ENCODE assay signal across 15 cellular contexts in genomic region chr17:75476752-75477492, GRCh38. TPM values are rescaled to one million over a fixed set of nuclear protein-coding genes. Genes with fewer than 3 reads are reported as not detected.
DNase-seq lines count a peak whose midpoint lies in the region; ATAC-seq and TF ChIP-seq lines count a peak whose summit lies in the region.
"Had no signal": no experiment of that assay in that cellular context is flagged by ENCODE, and none has a peak within 500 bp of the region (broad histone marks: within the 10 kb centered on the region; RNA-seq: fewer than 3 reads in every experiment).

No MANE protein-coding gene starts in this region.

- H3K4me1 ChIP-seq in HEK293 (ENCODE audit: control insufficient read depth, insufficient read depth, low read length) (peaks cover 2% of the 10 kb centered on the region; the same call in 1 of the 2 replicates), endodermal cell (ENCODE audit: control insufficient read depth, insufficient read depth, low read length) (peaks cover 7% of the 10 kb centered on the region), subcutaneous abdominal adipose tissue (ENCODE audit: control insufficient read depth in 5 of 5, insufficient read depth in 5 of 5, low read length in 5 of 5) (peaks cover 18 to 66% (median 57%) of the 10 kb centered on the region in 5 donors)
- H3K4me1 ChIP-seq: HAP-1 had no signal

- peaks cover 29% of the 10 kb centered on the region for H3K4me1 Mint-ChIP-seq in endodermal cell
- H3K4me1 Mint-ChIP-seq in mesothelial cell of epicardium: peaks cover 44% of the 10 kb centered on the region
- H3K4me1 Mint-ChIP-seq: activated B cell treated with CpG ODN at 0.5 μM for 24 hours had no signal

- TF ChIP-seq CTCF in HEK293 (tag by site-specific recombination; IDR thresholded peaks at IDR 0.05): no peak
- no peak for TF ChIP-seq CTCF in endodermal cell (conservative IDR thresholded peaks at IDR 0.05)
- no peak for TF ChIP-seq CTCF in mesothelial cell of epicardium (IDR thresholded peaks at IDR 0.05; ENCODE audit: unreplicated experiment)

- H3K9me3 Mint-ChIP-seq in endodermal cell (no peaks in the 10 kb centered on the region), mesothelial cell of epicardium (no peaks in the 10 kb centered on the region)
- H3K9me3 Mint-ChIP-seq: activated B cell treated with CpG ODN at 0.5 μM for 24 hours had no signal

- H3K4me3 Mint-ChIP-seq in endodermal cell: no peak overlapping the region
- peak overlapping the region; percentile 52 for H3K4me3 Mint-ChIP-seq in mesothelial cell of epicardium
- H3K4me3 Mint-ChIP-seq: activated B cell treated with CpG ODN at 0.5 μM for 24 hours had no signal

- H3K36me3 ChIP-seq in HEK293 (ENCODE audit: control insufficient read depth in 2 of 2, insufficient read depth in 1 of 2, low read length in 2 of 2) (peaks cover 0 to 40% of the 10 kb centered on the region in 2 experiments; a peak in 2 of 3 replicates), endodermal cell (ENCODE audit: control insufficient read depth, insufficient read depth, low read length) (peaks cover 15% of the 10 kb centered on the region), subcutaneous abdominal adipose tissue (ENCODE audit: control insufficient read depth in 5 of 5, insufficient read depth in 5 of 5, low read length in 5 of 5) (peaks cover 0 to 37% (median 17%) of the 10 kb centered on the region in 5 donors)

- POLR2A ChIA-PET in HEK293 (lab: Yijun Ruan, JAX): interaction anchor here (0.5 to 1.5 kb wide), 3 partner anchors 9 to 73 kb away, joined by 4 to 5 read pairs (median 5); partner anchors contain the start of gene TMEM94

- H3K27ac ChIP-seq in HEK293 (ENCODE audit: extremely low read depth, low read depth, low read length): no peak overlapping the region
- peak overlapping the region; percentile 68 for H3K27ac ChIP-seq in endodermal cell (ENCODE audit: low read depth, low read length)
- peak overlapping the region; percentile 46 for H3K27ac ChIP-seq in subcutaneous abdominal adipose tissue (ENCODE audit: low read depth, low read length)
- H3K27ac ChIP-seq: SJCRH30 had no signal

- H3K4me3 ChIP-seq in HEK293 (ENCODE audit: low read depth, low read length): no peak overlapping the region
- no peak overlapping the region for H3K4me3 ChIP-seq in endodermal cell (ENCODE audit: low read length)
- H3K4me3 ChIP-seq in subcutaneous abdominal adipose tissue (ENCODE audit: low read depth in 1 of 5, low read length in 5 of 5): peak overlapping the region; percentile 0 to 59 (median 51)
- H3K4me3 ChIP-seq: HAP-1, SJCRH30 had no signal

- H3K9ac ChIP-seq in endodermal cell (ENCODE audit: extremely low read depth, low read length, poor library complexity, severe bottlenecking) (no peak overlapping the region), subcutaneous abdominal adipose tissue (ENCODE audit: low read length in 5 of 5) (peak overlapping the region in 1 of 5 donors; percentile 2)

- H3K9me3 ChIP-seq in HEK293 (ENCODE audit: control insufficient read depth, insufficient read depth, low read depth, low read length) (no peaks in the 10 kb centered on the region), endodermal cell (ENCODE audit: control insufficient read depth, low read length) (no peaks in the 10 kb centered on the region), subcutaneous abdominal adipose tissue (ENCODE audit: control insufficient read depth in 5 of 5, low read length in 5 of 5) (no peaks in the 10 kb centered on the region)
- H3K9me3 ChIP-seq: HAP-1, SJCRH30 had no signal

- 82 to 84% methylated on average over 11 of the region's 11 CpGs for WGBS in endodermal cell (ENCODE audit: insufficient coverage in 1 of 2, insufficient read length in 1 of 2), 2 experiments

- peaks cover 54% of the 10 kb centered on the region for H3K27me3 Mint-ChIP-seq in endodermal cell (ENCODE audit: insufficient read depth)
- no peaks in the 10 kb centered on the region for H3K27me3 Mint-ChIP-seq in mesothelial cell of epicardium (ENCODE audit: low read depth)
- H3K27me3 Mint-ChIP-seq: activated B cell treated with CpG ODN at 0.5 μM for 24 hours had no signal

- CTCF ChIA-PET in HEK293 (lab: Yijun Ruan, JAX): interaction anchor here (0.7 to 1.2 kb wide), 3 partner anchors 40 to 124 kb away, joined by 3 to 5 read pairs (median 3); partner anchors contain the start of gene TSEN54

- no peak for ATAC-seq in HG02981 (IDR thresholded peaks at IDR 0.05; ENCODE audit: unreplicated experiment)

- H3K27me3 ChIP-seq in endodermal cell (ENCODE audit: control insufficient read depth, insufficient read depth, low read length, poor library complexity, severe bottlenecking) (peaks cover 51% of the 10 kb centered on the region), subcutaneous abdominal adipose tissue (ENCODE audit: control insufficient read depth in 5 of 5, insufficient read depth in 4 of 5, low read length in 5 of 5) (no peaks in the 10 kb centered on the region)
- H3K27me3 ChIP-seq: SJCRH30 had no signal

- peaks cover 33% of the 10 kb centered on the region for H3K36me3 Mint-ChIP-seq in endodermal cell (ENCODE audit: low read depth)
- peaks cover 8% of the 10 kb centered on the region for H3K36me3 Mint-ChIP-seq in mesothelial cell of epicardium

- DNase-seq in endodermal cell: peak; percentile 35
- no peak for DNase-seq in mesothelial cell of epicardium (ENCODE audit: low spot score in 2 of 2, unreplicated experiment in 2 of 2)
- DNase-seq in stimulated activated CD8-positive, alpha-beta memory T cell treated with anti-CD3 and anti-CD28 coated beads, Interleukin-4, amount 100 ng/mL, for 48 hours: no peak
- DNase-seq in cerebellum (ENCODE audit: low spot score): no peak
- no peak for DNase-seq in GM19240 (ENCODE audit: insufficient read length, low spot score)
- DNase-seq: activated B cell treated with CpG ODN at 0.5 μM for 24 hours, activated T-cell treated with anti-CD3 and anti-CD28 coated beads for 4 hours, mesendoderm, NCI-H1436, retina, SJCRH30 had no signal

- no peak overlapping the region for H3K27ac Mint-ChIP-seq in endodermal cell
- H3K27ac Mint-ChIP-seq in mesothelial cell of epicardium: peak overlapping the region; percentile 55
- H3K27ac Mint-ChIP-seq: activated B cell treated with CpG ODN at 0.5 μM for 24 hours had no signal

TF ChIP-seq in HEK293, 187 proteins besides CTCF, POLR2A, EP300 and RAD21:
- no peak for TF ChIP-seq ZIC2 (tag by site-specific recombination; IDR thresholded peaks at IDR 0.05)
- 0 out of 2 replicates have a peak, but pooled peaks have one; percentile 9 for TF ChIP-seq ZFHX2 (tag by site-specific recombination; conservative IDR thresholded peaks at IDR 0.05)

RNA-seq across cellular contexts. Expression of gene TMEM94, which starts 20.5 kb away (rescaled TPM):
- total RNA-seq in endodermal cell: 100 to 1,000 TPM in 1 of 2 donors, 10 to 100 TPM in 1; 96.0 to 106 TPM
- polyA plus RNA-seq in endodermal cell (2013, experiment 1 of 2): 90.8 TPM
- 82.1 TPM for polyA plus RNA-seq in endodermal cell (2013, experiment 2 of 2)
- 126 to 130 TPM (median 126 TPM) in 3 replicates for total RNA-seq in mesothelial cell of epicardium
- 37.9 TPM for total RNA-seq in cerebellum

RNA-seq across cellular contexts. Expression of gene CASKIN2, which starts 38.4 kb away (rescaled TPM):
- total RNA-seq in endodermal cell (10 to 100 TPM; 26.4 to 31.0 TPM), mesothelial cell of epicardium (37.4 to 39.2 TPM (median 37.4 TPM) in 3 replicates), cerebellum (7.3 TPM)
- polyA plus RNA-seq in endodermal cell (2013, experiment 1 of 2): 14.9 TPM
- polyA plus RNA-seq in endodermal cell (2013, experiment 2 of 2): 11.8 TPM

RNA-seq across cellular contexts. Expression of gene TSEN54, which starts 39.4 kb away (rescaled TPM):
- total RNA-seq in endodermal cell: 10 to 100 TPM; 37.7 to 39.1 TPM
- 30.2 TPM for polyA plus RNA-seq in endodermal cell (2013, experiment 1 of 2)
- 32.7 TPM for polyA plus RNA-seq in endodermal cell (2013, experiment 2 of 2)
- total RNA-seq in mesothelial cell of epicardium: 27.2 to 31.8 TPM (median 31.8 TPM) in 3 replicates
- 9.4 TPM for total RNA-seq in cerebellum

RNA-seq across cellular contexts. Expression of gene LLGL2, which starts 48.6 kb away (rescaled TPM):
- 100 to 1,000 TPM; 128 to 149 TPM for total RNA-seq in endodermal cell
- 20.2 TPM for polyA plus RNA-seq in endodermal cell (2013, experiment 1 of 2)
- polyA plus RNA-seq in endodermal cell (2013, experiment 2 of 2): 16.5 TPM
- 29.8 to 33.1 TPM (median 31.9 TPM) in 3 replicates for total RNA-seq in mesothelial cell of epicardium
- total RNA-seq in cerebellum: 1.1 TPM
- total RNA-seq: SJCRH30 had no signal

Comparison
In these comparisons a context has a peak if more than half of its experiments do, and no peak if none do; other contexts are left out.
1. H3K4me3 ChIP-seq: peak in subcutaneous abdominal adipose tissue (5 of 5); none in HEK293 (single experiment) and endodermal cell (single experiment).